ENCODE assay signal across 8 cellular contexts in genomic region chr17:64920026-64920418, GRCh38. TPM values are rescaled to one million over a fixed set of nuclear protein-coding genes. Genes with fewer than 3 reads are reported as not detected.
DNase-seq lines count a peak whose midpoint lies in the region; ATAC-seq and TF ChIP-seq lines count a peak whose summit lies in the region.

No MANE protein-coding gene starts in this region.

- no peaks in the 10 kb centered on the region for H3K36me3 Mint-ChIP-seq in activated T-cell treated with anti-CD3 and anti-CD28 coated beads, Interleukin-2, amount 50 U/mL, for 72 hours (ENCODE audit: insufficient read depth in 2 of 2)

- no peaks in the 10 kb centered on the region for H3K4me1 ChIP-seq in ascending aorta

- H3K27ac ChIP-seq in ascending aorta = peak overlapping the region; percentile 89 to 93

- H3K9me3 ChIP-seq in ascending aorta = no peaks in the 10 kb centered on the region

- H3K4me3 Mint-ChIP-seq in activated T-cell treated with anti-CD3 and anti-CD28 coated beads, Interleukin-2, amount 50 U/mL, for 72 hours = peak overlapping the region; percentile 90
- H3K4me3 Mint-ChIP-seq in stimulated activated naive CD8-positive, alpha-beta T cell treated with anti-CD3 and anti-CD28 coated beads, Interleukin-15, amount 100 ng/mL, for 72 hours = peak overlapping the region; percentile 88 to 90

- no peaks in the 10 kb centered on the region for H3K9me3 Mint-ChIP-seq in activated T-cell treated with anti-CD3 and anti-CD28 coated beads, Interleukin-2, amount 50 U/mL, for 72 hours
- H3K9me3 Mint-ChIP-seq in stimulated activated naive CD8-positive, alpha-beta T cell treated with anti-CD3 and anti-CD28 coated beads, Interleukin-15, amount 100 ng/mL, for 72 hours = no peaks in the 10 kb centered on the region

- H3K4me3 ChIP-seq in ascending aorta = peak overlapping the region; percentile 72 to 98
- H3K4me3 ChIP-seq in kidney epithelial cell (ENCODE audit: low read depth, low read length) = peak overlapping the region; percentile 64

- no peaks in the 10 kb centered on the region for H3K27me3 ChIP-seq in ascending aorta
- no peaks in the 10 kb centered on the region for H3K27me3 ChIP-seq in kidney epithelial cell (ENCODE audit: control insufficient read depth, insufficient read depth, low read length)

- no peaks in the 10 kb centered on the region for H3K27me3 Mint-ChIP-seq in activated T-cell treated with anti-CD3 and anti-CD28 coated beads, Interleukin-2, amount 50 U/mL, for 72 hours (ENCODE audit: low read depth)
- H3K27me3 Mint-ChIP-seq in stimulated activated naive CD8-positive, alpha-beta T cell treated with anti-CD3 and anti-CD28 coated beads, Interleukin-15, amount 100 ng/mL, for 72 hours = no peaks in the 10 kb centered on the region

- DNase-seq in activated T-cell treated with anti-CD3 and anti-CD28 coated beads, Interleukin-2, amount 50 U/mL, for 72 hours = no peak
- DNase-seq in activated T-cell treated with anti-CD3 and anti-CD28 coated beads, Interleukin-2, amount 50 U/mL, for 1 hour = no peak
- DNase-seq in ascending aorta (ENCODE audit: low spot score in 2 of 2) (peak in 1 of 2 donors; percentile 66), kidney epithelial cell (ENCODE audit: low read depth) (no peak)
- no peak for DNase-seq in stimulated activated naive CD8-positive, alpha-beta T cell treated with anti-CD3 and anti-CD28 coated beads, Interleukin-15, amount 100 ng/mL, for 72 hours

- H3K36me3 ChIP-seq in ascending aorta (no peaks in the 10 kb centered on the region), kidney epithelial cell (ENCODE audit: control insufficient read depth, insufficient read depth, low read length) (no peaks in the 10 kb centered on the region)

- TF ChIP-seq CTCF in ascending aorta (IDR thresholded peaks at IDR 0.05) (no peak), kidney epithelial cell (IDR thresholded peaks at IDR 0.05; ENCODE audit: insufficient read depth, low read length, poor library complexity, severe bottlenecking) (no peak)

- intact Hi-C loops in ascending aorta (cut with DNase I) = loop anchor here (5.0 kb wide), 1 partner anchor 42 kb away; no protein-coding TSS in a partner anchor

- peak overlapping the region; percentile 81 for H3K27ac Mint-ChIP-seq in activated T-cell treated with anti-CD3 and anti-CD28 coated beads, Interleukin-2, amount 50 U/mL, for 72 hours
- H3K27ac Mint-ChIP-seq in stimulated activated naive CD8-positive, alpha-beta T cell treated with anti-CD3 and anti-CD28 coated beads, Interleukin-15, amount 100 ng/mL, for 72 hours = peak overlapping the region; percentile 86 to 95

- ATAC-seq in activated T-cell treated with anti-CD3 and anti-CD28 coated beads, Interleukin-2, amount 50 U/mL, for 72 hours (replicated peaks in 1 of 2) = no peak
- peak; percentile 15 for ATAC-seq in stimulated activated naive CD8-positive, alpha-beta T cell treated with anti-CD3 and anti-CD28 coated beads, Interleukin-15, amount 100 ng/mL, for 72 hours
- no peak for ATAC-seq in HG03045 (IDR thresholded peaks at IDR 0.05; ENCODE audit: unreplicated experiment)
- ATAC-seq in HG03095 (IDR thresholded peaks at IDR 0.05; ENCODE audit: unreplicated experiment) = no peak
- no peak for ATAC-seq in HG02571 (IDR thresholded peaks at IDR 0.05; ENCODE audit: unreplicated experiment)

- peaks cover 18% of the 10 kb centered on the region for H3K4me1 Mint-ChIP-seq in activated T-cell treated with anti-CD3 and anti-CD28 coated beads, Interleukin-2, amount 50 U/mL, for 72 hours (ENCODE audit: low read depth)
- peaks cover 30% of the 10 kb centered on the region for H3K4me1 Mint-ChIP-seq in stimulated activated naive CD8-positive, alpha-beta T cell treated with anti-CD3 and anti-CD28 coated beads, Interleukin-15, amount 100 ng/mL, for 72 hours

RNA-seq across cellular contexts. Expression of gene LRRC37A3, which starts 0.7 kb away (rescaled TPM):
- total RNA-seq in activated T-cell treated with anti-CD3 and anti-CD28 coated beads, Interleukin-2, amount 50 U/mL, for 72 hours = 10 to 100 TPM in 1 of 2 donors, 1 to 10 TPM in 1; 5.5 to 22.0 TPM
- total RNA-seq in ascending aorta (4.3 TPM), kidney epithelial cell (3.1 and 5.3 TPM in 2 replicates)
